Comparison of ENCODE assay signal across 25 cellular contexts in genomic region chr7:44645696-44646095, GRCh38. TPM values are rescaled to one million over a fixed set of nuclear protein-coding genes. Genes with fewer than 3 reads are reported as not detected.
A peak's percentile ranks its signal among the peaks of the same experiment; 100 is the strongest.
DNase-seq lines count a peak whose midpoint lies in the region; ATAC-seq and TF ChIP-seq lines count a peak whose summit lies in the region.
"Had no signal": no experiment of that assay in that cellular context is flagged by ENCODE, and none has a peak within 500 bp of the region (broad histone marks: within the 10 kb centered on the region; RNA-seq: fewer than 3 reads in every experiment).

No MANE protein-coding gene starts in this region.

- no peak overlapping the region for H3K9ac ChIP-seq in Karpas-422 (ENCODE audit: low read length)

- H3K4me3 ChIP-seq in Karpas-422 (ENCODE audit: low read length) = no peak overlapping the region
- H3K4me3 ChIP-seq in coronary artery = no peak overlapping the region
- H3K4me3 ChIP-seq in tibial nerve = no peak overlapping the region
- H3K4me3 ChIP-seq: ascending aorta, esophagus squamous epithelium, heart left ventricle, transverse colon had no signal

- DNase-seq in activated T-cell treated with anti-CD3 and anti-CD28 coated beads, Interleukin-2, amount 50 U/mL, for 72 hours = no peak
- no peak for DNase-seq in activated T-cell treated with anti-CD3 and anti-CD28 coated beads, Interleukin-2, amount 50 U/mL, for 4 hours
- no peak for DNase-seq in Karpas-422
- peak; percentile 58 for DNase-seq in coronary artery (ENCODE audit: low spot score)
- no peak for DNase-seq in stimulated activated effector memory CD8-positive, alpha-beta T cell treated with anti-CD3 and anti-CD28 coated beads, Interleukin-12 subunit alpha, Interleukin-12 subunit beta, amount 100 ng/mL, for 72 hours (ENCODE audit: low spot score in 2 of 2)
- DNase-seq in NCI-H2107 (lab: John Stamatoyannopoulos, UW) = no peak
- no peak for DNase-seq in tibial nerve (ENCODE audit: low spot score in 2 of 2)
- DNase-seq in activated T-helper 2 cell treated with anti-CD3 and anti-CD28 coated beads, Interferon-gamma antibody, Interleukin-2, Interleukin-4, amounts not matched to agents 10 μg/mL and 5 μg/mL and 100 μg/mL, durations not matched to agents 14 hours and 24 hours and 36 hours (ENCODE audit: low spot score) = no peak
- DNase-seq: Caco-2; cortex of kidney; DMS53; esophagus squamous epithelium; foreskin keratinocyte; heart left ventricle; NCI-H1092; NCI-H1694; NCI-H510A treated with DMSO at 0.1 percent for 48 hours; stimulated activated CD4-positive, alpha-beta T cell treated with anti-CD3 and anti-CD28 coated beads, Interleukin-2, amount 100 ng/mL, for 48 hours; T-cell; transverse colon had no signal

- peaks cover 0 to 6% of the 10 kb centered on the region in 2 donors for H3K36me3 Mint-ChIP-seq in activated T-cell treated with anti-CD3 and anti-CD28 coated beads, Interleukin-2, amount 50 U/mL, for 72 hours (ENCODE audit: insufficient read depth in 2 of 2)
- peaks cover 26% of the 10 kb centered on the region for H3K36me3 Mint-ChIP-seq in activated T-cell treated with anti-CD3 and anti-CD28 coated beads, Interleukin-2, amount 50 U/mL, for 4 hours (ENCODE audit: insufficient read depth)
- peaks cover 38% of the 10 kb centered on the region for H3K36me3 Mint-ChIP-seq in stimulated activated effector memory CD8-positive, alpha-beta T cell treated with anti-CD3 and anti-CD28 coated beads, Interleukin-12 subunit alpha, Interleukin-12 subunit beta, amount 100 ng/mL, for 72 hours
- H3K36me3 Mint-ChIP-seq in activated T-helper 2 cell treated with anti-CD3 and anti-CD28 coated beads, Interferon-gamma antibody, Interleukin-2, Interleukin-4, amounts not matched to agents 10 μg/mL and 5 μg/mL and 100 μg/mL, durations not matched to agents 14 hours and 24 hours and 36 hours (ENCODE audit: low read depth) = peaks cover 45% of the 10 kb centered on the region

- no peak overlapping the region for H2AFZ ChIP-seq in Karpas-422 (ENCODE audit: low read length)

- no peaks in the 10 kb centered on the region for H3K9me3 Mint-ChIP-seq in activated T-cell treated with anti-CD3 and anti-CD28 coated beads, Interleukin-2, amount 50 U/mL, for 72 hours
- no peaks in the 10 kb centered on the region for H3K9me3 Mint-ChIP-seq in activated T-cell treated with anti-CD3 and anti-CD28 coated beads, Interleukin-2, amount 50 U/mL, for 4 hours
- no peaks in the 10 kb centered on the region for H3K9me3 Mint-ChIP-seq in stimulated activated effector memory CD8-positive, alpha-beta T cell treated with anti-CD3 and anti-CD28 coated beads, Interleukin-12 subunit alpha, Interleukin-12 subunit beta, amount 100 ng/mL, for 72 hours
- H3K9me3 Mint-ChIP-seq in activated T-helper 2 cell treated with anti-CD3 and anti-CD28 coated beads, Interferon-gamma antibody, Interleukin-2, Interleukin-4, amounts not matched to agents 10 μg/mL and 5 μg/mL and 100 μg/mL, durations not matched to agents 14 hours and 24 hours and 36 hours = no peaks in the 10 kb centered on the region
- H3K9me3 Mint-ChIP-seq: T-cell had no signal

- no peak for ATAC-seq in activated T-cell treated with anti-CD3 and anti-CD28 coated beads, Interleukin-2, amount 50 U/mL, for 72 hours (replicated peaks in 1 of 2)
- no peak for ATAC-seq in activated T-cell treated with anti-CD3 and anti-CD28 coated beads, Interleukin-2, amount 50 U/mL, for 4 hours
- ATAC-seq in stimulated activated effector memory CD8-positive, alpha-beta T cell treated with anti-CD3 and anti-CD28 coated beads, Interleukin-12 subunit alpha, Interleukin-12 subunit beta, amount 100 ng/mL, for 72 hours = no peak
- ATAC-seq: activated CD4-positive, CD25-positive, alpha-beta regulatory T cell treated with anti-CD3 and anti-CD28 coated beads, Interleukin-2, amount 50 U/mL, for 24 hours; foreskin keratinocyte; sciatic nerve; T-cell had no signal

- H3K4me1 ChIP-seq in Karpas-422 (ENCODE audit: low read length) = peaks cover 38% of the 10 kb centered on the region
- H3K4me1 ChIP-seq in tibial nerve = peaks cover 0 to 11% (median 3%) of the 10 kb centered on the region in 4 donors
- H3K4me1 ChIP-seq: ascending aorta, Caco-2, foreskin keratinocyte had no signal

- H3K79me2 ChIP-seq in Karpas-422 (ENCODE audit: low read length) = peaks cover 2% of the 10 kb centered on the region

- TF ChIP-seq EP300 in tibial nerve (IDR thresholded peaks at IDR 0.05) = no peak

- H3K27me3 ChIP-seq in Karpas-422 (ENCODE audit: low read length) (no peaks in the 10 kb centered on the region), tibial nerve (no peaks in the 10 kb centered on the region)
- H3K27me3 ChIP-seq: ascending aorta, esophagus squamous epithelium, foreskin keratinocyte, heart left ventricle, transverse colon had no signal

- intact Hi-C loops in activated T-helper 2 cell treated with anti-CD3 and anti-CD28 coated beads, Interferon-gamma antibody, Interleukin-2, Interleukin-4, amounts not matched to agents 10 μg/mL and 5 μg/mL and 100 μg/mL, durations not matched to agents 14 hours and 24 hours and 36 hours (cut with micrococcal nuclease) = no loop called here

- H3K9me3 ChIP-seq in Karpas-422 (ENCODE audit: low read length) (no peaks in the 10 kb centered on the region), tibial nerve (no peaks in the 10 kb centered on the region)
- H3K9me3 ChIP-seq: ascending aorta, Caco-2, esophagus squamous epithelium, heart left ventricle, transverse colon had no signal

- peaks cover 14% of the 10 kb centered on the region; the same call in 1 of the 2 replicates for H3K36me3 ChIP-seq in Karpas-422 (ENCODE audit: insufficient read depth, low read length)
- peaks cover 0 to 48% (median 9%) of the 10 kb centered on the region in 3 donors for H3K36me3 ChIP-seq in tibial nerve

- TF ChIP-seq CTCF in coronary artery (IDR thresholded peaks at IDR 0.05) (no peak), tibial nerve (IDR thresholded peaks at IDR 0.05) (no peak)

- 62 to 83% methylated on average over 2 of the region's 2 CpGs for WGBS in tibial nerve, 2 donors

- H3K4me1 Mint-ChIP-seq in activated T-cell treated with anti-CD3 and anti-CD28 coated beads, Interleukin-2, amount 50 U/mL, for 72 hours (ENCODE audit: low read depth) = peaks cover 1% of the 10 kb centered on the region
- H3K4me1 Mint-ChIP-seq in activated T-cell treated with anti-CD3 and anti-CD28 coated beads, Interleukin-2, amount 50 U/mL, for 4 hours (ENCODE audit: low read depth) = peaks cover 9% of the 10 kb centered on the region
- H3K4me1 Mint-ChIP-seq in stimulated activated effector memory CD8-positive, alpha-beta T cell treated with anti-CD3 and anti-CD28 coated beads, Interleukin-12 subunit alpha, Interleukin-12 subunit beta, amount 100 ng/mL, for 72 hours = peaks cover 21% of the 10 kb centered on the region
- H3K4me1 Mint-ChIP-seq in activated T-helper 2 cell treated with anti-CD3 and anti-CD28 coated beads, Interferon-gamma antibody, Interleukin-2, Interleukin-4, amounts not matched to agents 10 μg/mL and 5 μg/mL and 100 μg/mL, durations not matched to agents 14 hours and 24 hours and 36 hours (ENCODE audit: low read depth) = peaks cover 9% of the 10 kb centered on the region

- H3K27ac Mint-ChIP-seq in activated T-cell treated with anti-CD3 and anti-CD28 coated beads, Interleukin-2, amount 50 U/mL, for 72 hours = peak overlapping the region; percentile 63
- H3K27ac Mint-ChIP-seq in stimulated activated effector memory CD8-positive, alpha-beta T cell treated with anti-CD3 and anti-CD28 coated beads, Interleukin-12 subunit alpha, Interleukin-12 subunit beta, amount 100 ng/mL, for 72 hours = peak overlapping the region; percentile 89
- H3K27ac Mint-ChIP-seq in activated T-helper 2 cell treated with anti-CD3 and anti-CD28 coated beads, Interferon-gamma antibody, Interleukin-2, Interleukin-4, amounts not matched to agents 10 μg/mL and 5 μg/mL and 100 μg/mL, durations not matched to agents 14 hours and 24 hours and 36 hours = no peak overlapping the region
- H3K27ac Mint-ChIP-seq: activated naive CD8-positive, alpha-beta T cell; progenitor cell of endocrine pancreas had no signal

- no peaks in the 10 kb centered on the region for H3K9me2 ChIP-seq in Karpas-422 (replicated peaks; ENCODE audit: insufficient read depth, low read length)

- no peak overlapping the region for H3K4me3 Mint-ChIP-seq in activated T-cell treated with anti-CD3 and anti-CD28 coated beads, Interleukin-2, amount 50 U/mL, for 72 hours
- H3K4me3 Mint-ChIP-seq in activated T-cell treated with anti-CD3 and anti-CD28 coated beads, Interleukin-2, amount 50 U/mL, for 4 hours = no peak overlapping the region
- H3K4me3 Mint-ChIP-seq in stimulated activated effector memory CD8-positive, alpha-beta T cell treated with anti-CD3 and anti-CD28 coated beads, Interleukin-12 subunit alpha, Interleukin-12 subunit beta, amount 100 ng/mL, for 72 hours = no peak overlapping the region
- H3K4me3 Mint-ChIP-seq in activated T-helper 2 cell treated with anti-CD3 and anti-CD28 coated beads, Interferon-gamma antibody, Interleukin-2, Interleukin-4, amounts not matched to agents 10 μg/mL and 5 μg/mL and 100 μg/mL, durations not matched to agents 14 hours and 24 hours and 36 hours (ENCODE audit: low read depth) = no peak overlapping the region
- H3K4me3 Mint-ChIP-seq: activated naive CD8-positive, alpha-beta T cell; T-cell had no signal

- no peak overlapping the region for H3K4me2 ChIP-seq in Karpas-422 (ENCODE audit: low read depth, low read length, poor library complexity, severe bottlenecking)

- H3K27ac ChIP-seq in Karpas-422 (ENCODE audit: low read length) (peak overlapping the region; percentile 18; the same call in 1 of the 2 replicates), coronary artery (no peak overlapping the region), tibial nerve (no peak overlapping the region)
- H3K27ac ChIP-seq: ascending aorta, esophagus squamous epithelium, foreskin keratinocyte, transverse colon had no signal

- H4K20me1 ChIP-seq in Karpas-422 (ENCODE audit: insufficient read depth, low read depth, low read length) = no peaks in the 10 kb centered on the region

- TF ChIP-seq POLR2A in tibial nerve (IDR thresholded peaks at IDR 0.05) = no peak

- no peaks in the 10 kb centered on the region for H3K27me3 Mint-ChIP-seq in activated T-cell treated with anti-CD3 and anti-CD28 coated beads, Interleukin-2, amount 50 U/mL, for 72 hours (ENCODE audit: low read depth)
- H3K27me3 Mint-ChIP-seq in activated T-cell treated with anti-CD3 and anti-CD28 coated beads, Interleukin-2, amount 50 U/mL, for 4 hours (ENCODE audit: low read depth) = no peaks in the 10 kb centered on the region
- no peaks in the 10 kb centered on the region for H3K27me3 Mint-ChIP-seq in activated T-helper 2 cell treated with anti-CD3 and anti-CD28 coated beads, Interferon-gamma antibody, Interleukin-2, Interleukin-4, amounts not matched to agents 10 μg/mL and 5 μg/mL and 100 μg/mL, durations not matched to agents 14 hours and 24 hours and 36 hours (ENCODE audit: low read depth)
- H3K27me3 Mint-ChIP-seq: activated naive CD8-positive, alpha-beta T cell; progenitor cell of endocrine pancreas; T-cell had no signal

RNA-seq across cellular contexts. Expression of gene OGDH, which starts 39.3 kb away (rescaled TPM):
- 10 to 100 TPM; 79.6 to 82.7 TPM for total RNA-seq in activated T-cell treated with anti-CD3 and anti-CD28 coated beads, Interleukin-2, amount 50 U/mL, for 72 hours
- total RNA-seq in activated T-cell treated with anti-CD3 and anti-CD28 coated beads, Interleukin-2, amount 50 U/mL, for 4 hours = 100 to 1,000 TPM in 1 of 3 donors, 10 to 100 TPM in 2; 83.0 to 105 (median 97.2) TPM
- 24.9 and 34.9 TPM in 2 replicates for total RNA-seq in Karpas-422 (2014; rRNA removed; shearing (Covaris generic); ENCODE audit: low replicate concordance)
- total RNA-seq in tibial nerve = 10 to 100 TPM; 66.8 to 76.5 (median 70.1) TPM
- 105 and 109 TPM in 2 replicates for total RNA-seq in activated T-helper 2 cell treated with anti-CD3 and anti-CD28 coated beads, Interferon-gamma antibody, Interleukin-2, Interleukin-4, amounts not matched to agents 10 μg/mL and 5 μg/mL and 100 μg/mL, durations not matched to agents 14 hours and 24 hours and 36 hours
